19 cellular contexts compared by ENCODE assay signal in the genomic region with DNA sequence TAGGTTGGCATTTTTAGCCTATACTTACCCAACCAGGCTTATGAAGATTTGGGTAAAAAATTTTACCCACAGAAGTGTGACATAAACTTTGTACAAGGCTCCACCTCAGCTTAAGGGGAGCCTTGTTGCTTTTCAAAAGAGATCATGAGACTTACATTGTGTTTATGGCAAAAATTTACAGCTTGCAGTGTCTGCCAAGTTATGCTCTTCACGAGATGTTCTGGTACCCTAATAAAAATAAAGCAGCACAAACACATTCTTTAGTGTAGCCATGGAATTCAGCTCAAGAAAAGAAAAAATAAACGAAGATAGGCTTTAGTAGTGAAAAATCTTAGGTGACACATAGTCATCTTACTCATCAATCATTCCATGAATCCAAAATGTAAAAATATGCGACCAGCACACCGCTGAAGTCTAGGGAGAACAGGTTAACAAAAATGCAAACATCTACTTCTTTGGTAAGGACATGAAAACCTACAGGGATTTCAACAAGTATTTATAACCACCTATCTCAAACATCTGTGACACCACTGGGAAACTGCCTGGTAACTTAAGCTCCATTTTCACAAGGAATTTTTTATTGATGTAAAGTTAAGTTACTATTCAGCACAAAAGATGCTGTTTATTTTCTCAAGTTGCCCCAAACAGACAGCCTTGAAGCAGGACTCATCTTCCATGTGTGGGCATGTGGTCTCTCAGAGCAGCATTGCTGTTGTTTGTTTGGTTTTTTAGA. TPM values are rescaled to one million over a fixed set of nuclear protein-coding genes. Genes with fewer than 3 reads are reported as not detected.
DNase-seq lines count a peak whose midpoint lies in the region; ATAC-seq and TF ChIP-seq lines count a peak whose summit lies in the region.
"Had no signal": no experiment of that assay in that cellular context is flagged by ENCODE, and none has a peak within 500 bp of the region (broad histone marks: within the 10 kb centered on the region; RNA-seq: fewer than 3 reads in every experiment).

No MANE protein-coding gene starts in this region.

- no peak overlapping the region for H4K91ac ChIP-seq in mesenchymal stem cell (ENCODE audit: low read length)

- H3K4ac ChIP-seq in mesenchymal stem cell (ENCODE audit: low read depth in 1 of 2, low read length in 2 of 2), result no peak overlapping the region

- no peak overlapping the region for H3K14ac ChIP-seq in mesenchymal stem cell (ENCODE audit: low read length in 2 of 2)

- H4K8ac ChIP-seq in mesenchymal stem cell (ENCODE audit: low read length), result no peak overlapping the region

- H2BK120ac ChIP-seq in mesenchymal stem cell (ENCODE audit: low read depth, low read length), result no peak overlapping the region

- H3K36me3 Mint-ChIP-seq in activated naive CD8-positive, alpha-beta T cell, result peaks cover 13% of the 10 kb centered on the region
- H3K36me3 Mint-ChIP-seq in activated naive CD8-positive, alpha-beta T cell treated with anti-CD3 and anti-CD28 coated beads for 36 hours, result peaks cover 7% of the 10 kb centered on the region
- H3K36me3 Mint-ChIP-seq: activated naive CD4-positive, alpha-beta T cell treated with anti-CD3 and anti-CD28 coated beads, Interleukin-2, amount 50 U/mL, for 72 hours had no signal

- H3K4me1 ChIP-seq in mesenchymal stem cell (ENCODE audit: control insufficient read depth, insufficient read depth, low read depth, low read length) (peaks cover 7% of the 10 kb centered on the region), transverse colon (peaks cover 7 to 60% (median 26%) of the 10 kb centered on the region in 4 donors)

- peak overlapping the region in 56 of 59 donors; percentile 1 to 92 (median 78) for H3K27ac ChIP-seq in dorsolateral prefrontal cortex
- H3K27ac ChIP-seq in mesenchymal stem cell (ENCODE audit: low read length, poor library complexity, severe bottlenecking), result no peak overlapping the region
- peak overlapping the region; percentile 12 to 75 (median 56) for H3K27ac ChIP-seq in transverse colon
- H3K27ac ChIP-seq: neutrophil, right lobe of liver had no signal

- no peak overlapping the region for H2AFZ ChIP-seq in mesenchymal stem cell (ENCODE audit: low read depth, low read length)

- H3K4me2 ChIP-seq in mesenchymal stem cell (ENCODE audit: low read length, poor library complexity, severe bottlenecking), result no peak overlapping the region
- H3K4me2 ChIP-seq: A549 had no signal

- no peak overlapping the region for H3K18ac ChIP-seq in mesenchymal stem cell (ENCODE audit: low read depth in 1 of 2, low read length in 2 of 2)

- H3K27ac Mint-ChIP-seq in activated naive CD8-positive, alpha-beta T cell, result peak overlapping the region; percentile 22
- H3K27ac Mint-ChIP-seq in activated naive CD8-positive, alpha-beta T cell treated with anti-CD3 and anti-CD28 coated beads for 36 hours, result no peak overlapping the region
- H3K27ac Mint-ChIP-seq: IgD-negative memory B cell had no signal

- 50% methylated on average over 2 of the region's 4 CpGs for WGBS in mesenchymal stem cell
- WGBS in transverse colon (ENCODE audit: low coverage in 1 of 2), 2 donors, result 54 to 65% methylated on average over 2 to 4 of the region's 4 CpGs

- H2BK5ac ChIP-seq in mesenchymal stem cell (ENCODE audit: low read depth, low read length, poor library complexity, severe bottlenecking), result no peak overlapping the region

- no peak for TF ChIP-seq POLR2A in transverse colon (IDR thresholded peaks at IDR 0.05)

- no peaks in the 10 kb centered on the region for H3K9me3 Mint-ChIP-seq in activated naive CD8-positive, alpha-beta T cell (ENCODE audit: low read depth)
- no peaks in the 10 kb centered on the region for H3K9me3 Mint-ChIP-seq in activated naive CD8-positive, alpha-beta T cell treated with anti-CD3 and anti-CD28 coated beads for 36 hours
- H3K9me3 Mint-ChIP-seq: activated naive CD4-positive, alpha-beta T cell treated with anti-CD3 and anti-CD28 coated beads, Interleukin-2, amount 50 U/mL, for 72 hours; effector memory CD8-positive, alpha-beta T cell; IgD-negative memory B cell had no signal

- no peaks in the 10 kb centered on the region for H3K27me3 Mint-ChIP-seq in activated naive CD8-positive, alpha-beta T cell
- no peaks in the 10 kb centered on the region for H3K27me3 Mint-ChIP-seq in activated naive CD8-positive, alpha-beta T cell treated with anti-CD3 and anti-CD28 coated beads for 36 hours
- H3K27me3 Mint-ChIP-seq: effector memory CD8-positive, alpha-beta T cell; IgD-negative memory B cell had no signal

- no peaks in the 10 kb centered on the region for H3K79me1 ChIP-seq in mesenchymal stem cell (replicated peaks; ENCODE audit: low read length, poor library complexity, severe bottlenecking)

- H3K4me3 ChIP-seq in dorsolateral prefrontal cortex (no peak overlapping the region), mesenchymal stem cell (ENCODE audit: insufficient read depth in 1 of 2, low read depth in 1 of 2, low read length in 2 of 2) (no peak overlapping the region), transverse colon (no peak overlapping the region)
- H3K4me3 ChIP-seq: A549, right lobe of liver, upper lobe of left lung had no signal

- no peak overlapping the region for H3K23ac ChIP-seq in mesenchymal stem cell (ENCODE audit: low read length in 2 of 2)

- H2BK12ac ChIP-seq in mesenchymal stem cell (ENCODE audit: low read length in 2 of 2), result no peak overlapping the region

- H3K9ac ChIP-seq in mesenchymal stem cell (ENCODE audit: low read length), result no peak overlapping the region

- intact Hi-C loops in dorsolateral prefrontal cortex (cut with DNase I), result loop anchor here (5.0 to 10.0 kb wide), 3 partner anchors 47 to 430 kb away; a partner anchor contains a TSS
- intact Hi-C loops in transverse colon (cut with DNase I; ENCODE audit: low total_unique reads), result no loop called here
- intact Hi-C loops in sciatic nerve (cut with DNase I), result no loop called here

- no peak overlapping the region for H3K4me3 Mint-ChIP-seq in activated naive CD8-positive, alpha-beta T cell
- no peak overlapping the region for H3K4me3 Mint-ChIP-seq in activated naive CD8-positive, alpha-beta T cell treated with anti-CD3 and anti-CD28 coated beads for 36 hours
- H3K4me3 Mint-ChIP-seq: effector memory CD8-positive, alpha-beta T cell; IgD-negative memory B cell had no signal

- no peak overlapping the region for H2BK15ac ChIP-seq in mesenchymal stem cell (ENCODE audit: low read depth, poor library complexity, severe bottlenecking)

- no peak for ATAC-seq in HG02938 (IDR thresholded peaks at IDR 0.05; ENCODE audit: unreplicated experiment)
- ATAC-seq in HG03097 (IDR thresholded peaks at IDR 0.05; ENCODE audit: low FRiP score, unreplicated experiment), result no peak
- ATAC-seq in sciatic nerve, result no peak
- ATAC-seq: A549, HCT116 had no signal

- H3K36me3 ChIP-seq in mesenchymal stem cell (ENCODE audit: control insufficient read depth in 1 of 2, insufficient read depth in 2 of 2, low read depth in 1 of 2, low read length in 2 of 2), result no peaks in the 10 kb centered on the region
- no peaks in the 10 kb centered on the region for H3K36me3 ChIP-seq in transverse colon
- H3K36me3 ChIP-seq: neutrophil, right lobe of liver, upper lobe of left lung had no signal

- TF ChIP-seq EP300 in transverse colon (IDR thresholded peaks at IDR 0.05; ENCODE audit: low read depth), result no peak

- H3K4me1 Mint-ChIP-seq in activated naive CD8-positive, alpha-beta T cell (ENCODE audit: low read depth), result peaks cover 28% of the 10 kb centered on the region
- H3K4me1 Mint-ChIP-seq in activated naive CD8-positive, alpha-beta T cell treated with anti-CD3 and anti-CD28 coated beads for 36 hours, result peaks cover 33% of the 10 kb centered on the region

- no peak overlapping the region for H2AK5ac ChIP-seq in mesenchymal stem cell (ENCODE audit: low read length, severe bottlenecking)

- in situ Hi-C loops in transverse colon (cut with MboI; ENCODE audit: low pct_ligation_motif_present in 1 of 4, low pct_unique_long_range_greater_than_20kb in 1 of 4, low sequenced_read_pairs in 3 of 4), result loop anchor here in 1 of 4 donors (10.0 kb wide), 1 partner anchor 60 kb away; no protein-coding TSS in a partner anchor

- no peak for DNase-seq in activated naive CD8-positive, alpha-beta T cell treated with anti-CD3 and anti-CD28 coated beads for 36 hours
- DNase-seq in dorsolateral prefrontal cortex (no peak), mesenchymal stem cell (peak; percentile 26), transverse colon (no peak), sciatic nerve (ENCODE audit: low spot score) (no peak)
- DNase-seq: effector memory CD8-positive, alpha-beta T cell; NCI-H1105 treated with DMSO at 0.1 percent for 48 hours; NCI-H2227 treated with DMSO at 0.1 percent for 48 hours; right lobe of liver; T-helper 9 cell; upper lobe of left lung had no signal

- TF ChIP-seq CTCF in dorsolateral prefrontal cortex (IDR thresholded peaks at IDR 0.05 in 54 of 56, conservative IDR thresholded peaks at IDR 0.05 in 2 of 56; ENCODE audit: low read depth in 1 of 56, partially characterized antibody in 56 of 56), result no peak
- TF ChIP-seq CTCF in transverse colon (IDR thresholded peaks at IDR 0.05), result no peak

- H3K9me3 ChIP-seq in mesenchymal stem cell (ENCODE audit: control insufficient read depth, low read length) (no peaks in the 10 kb centered on the region), transverse colon (no peaks in the 10 kb centered on the region)
- H3K9me3 ChIP-seq: A549, neutrophil, right lobe of liver, upper lobe of left lung had no signal

- H3K27me3 ChIP-seq in dorsolateral prefrontal cortex (no peaks in the 10 kb centered on the region), mesenchymal stem cell (ENCODE audit: control insufficient read depth in 1 of 2, insufficient read depth in 1 of 2, low read length in 2 of 2) (no peaks in the 10 kb centered on the region), transverse colon (no peaks in the 10 kb centered on the region)
- H3K27me3 ChIP-seq: neutrophil, right lobe of liver, upper lobe of left lung had no signal

RNA-seq across cellular contexts. Expression of a gene that starts 32.9 kb away (rescaled TPM):
- total RNA-seq in activated naive CD8-positive, alpha-beta T cell treated with anti-CD3 and anti-CD28 coated beads for 36 hours, result 10 to 100 TPM; 14.5 to 18.1 TPM
- total RNA-seq in dorsolateral prefrontal cortex, result 10 to 100 TPM; 12.3 to 38.0 (median 23.5) TPM
- polyA plus RNA-seq in mesenchymal stem cell (2013, experiment 1 of 2), result 6.5 TPM
- polyA plus RNA-seq in mesenchymal stem cell (2013, experiment 2 of 2), result 7.1 TPM
- 10 to 100 TPM in 2 of 4 donors, 1 to 10 TPM in 2; 3.0 to 18.9 (median 9.2) TPM for total RNA-seq in transverse colon
- total RNA-seq in sciatic nerve, result 22.2 TPM

RNA-seq across cellular contexts. Expression of a gene that starts 33.0 kb away (rescaled TPM):
- total RNA-seq in activated naive CD8-positive, alpha-beta T cell treated with anti-CD3 and anti-CD28 coated beads for 36 hours, result 10 to 100 TPM; 21.1 to 21.6 TPM
- 10 to 100 TPM in 119 of 120 experiments, 1 to 10 TPM in 1; 8.9 to 22.1 (median 15.0) TPM for total RNA-seq in dorsolateral prefrontal cortex
- 2.1 TPM for polyA plus RNA-seq in mesenchymal stem cell (2013, experiment 1 of 2)
- polyA plus RNA-seq in mesenchymal stem cell (2013, experiment 2 of 2), result 2.5 TPM
- 10 to 100 TPM in 1 of 4 donors, 1 to 10 TPM in 2, under 1 TPM in 1; 0.80 to 73.3 (median 8.3) TPM for total RNA-seq in transverse colon
- total RNA-seq in sciatic nerve, result 4.6 TPM

RNA-seq across cellular contexts. Expression of a gene that starts 51.7 kb away (rescaled TPM):
- 1 to 10 TPM; 6.5 to 7.4 TPM for total RNA-seq in activated naive CD8-positive, alpha-beta T cell treated with anti-CD3 and anti-CD28 coated beads for 36 hours
- total RNA-seq in dorsolateral prefrontal cortex (10 to 100 TPM; 18.9 to 74.8 (median 43.2) TPM), transverse colon (10 to 100 TPM; 15.3 to 36.8 (median 28.2) TPM), sciatic nerve (15.8 TPM)
- 6.5 TPM for polyA plus RNA-seq in mesenchymal stem cell (2013, experiment 1 of 2)
- polyA plus RNA-seq in mesenchymal stem cell (2013, experiment 2 of 2), result 4.4 TPM

Comparison
In these comparisons a context has a peak if more than half of its experiments do, and no peak if none do; other contexts are left out.
1. intact Hi-C loops: an anchor here in dorsolateral prefrontal cortex (5.0 to 10.0 kb wide); none called in transverse colon and sciatic nerve.